Comparison of ENCODE assay signal across 30 cellular contexts in genomic region chr12:114995891-114996290, GRCh38.
DNase-seq lines count a peak whose midpoint lies in the region; ATAC-seq and TF ChIP-seq lines count a peak whose summit lies in the region.
"Had no signal": no experiment of that assay in that cellular context is flagged by ENCODE, and none has a peak within 500 bp of the region (broad histone marks: within the 10 kb centered on the region; RNA-seq: fewer than 3 reads in every experiment).

No MANE protein-coding gene starts in this region.

- no peak overlapping the region for H2AK9ac ChIP-seq in IMR-90 (replicated peaks; ENCODE audit: low read depth, low read length, poor library complexity)

- H3K9ac ChIP-seq in IMR-90 (ENCODE audit: low read depth, low read length): no peak overlapping the region
- no peak overlapping the region for H3K9ac ChIP-seq in neural progenitor cell
- H3K9ac ChIP-seq in H9 (ENCODE audit: extremely low read depth, insufficient read length, low read length): no peak overlapping the region

- H3K79me1 ChIP-seq in IMR-90 (ENCODE audit: low read depth in 1 of 2, low read length in 2 of 2) (no peaks in the 10 kb centered on the region), H9 (ENCODE audit: insufficient read depth, low read depth, low read length, poor library complexity, severe bottlenecking) (no peaks in the 10 kb centered on the region)

- H4K20me1 ChIP-seq in IMR-90 (ENCODE audit: insufficient read depth, low read length) (no peaks in the 10 kb centered on the region), neural progenitor cell (ENCODE audit: low read depth) (no peaks in the 10 kb centered on the region), H9 (ENCODE audit: control insufficient read depth, insufficient read depth, insufficient read length) (no peaks in the 10 kb centered on the region)

- no TSS peak for BruUV-seq in IMR-90 (replicated peaks; lab: Mats Ljungman, UMichigan)

- DNase-seq in Daoy (ENCODE audit: low read depth) (peak; percentile 14), IMR-90 (peak; percentile 73), T1000 (lab: John Stamatoyannopoulos, UW) (peak; percentile 87), fibroblast of pulmonary artery (ENCODE audit: low read depth) (peak; percentile 39), neural progenitor cell (ENCODE audit: low spot score) (no peak), hepatic stellate cell (ENCODE audit: low spot score) (no peak), heart left ventricle (no peak), H9 (no peak)
- DNase-seq: activated CD4-positive, alpha-beta T cell treated with anti-CD3 and anti-CD28 coated beads for 4 hours; activated CD8-positive, alpha-beta T cell treated with anti-CD3 and anti-CD28 coated beads, Interleukin-2, amount 10 ng/mL, durations not matched to agents 7 days and 5 days; activated naive CD4-positive, alpha-beta T cell treated with anti-CD3 and anti-CD28 coated beads, Interleukin-2, amount 10 ng/mL, durations not matched to agents 7 days and 5 days; adrenal gland; CD4-positive, CD25-positive, alpha-beta regulatory T cell; H7; kidney; MM.1S; naive thymus-derived CD8-positive, alpha-beta T cell; NCI-H2029 treated with DMSO at 0.1 percent for 48 hours; NCI-H446; NCI-H774; Peyer's patch; psoas muscle; sigmoid colon; stimulated activated CD4-positive, alpha-beta T cell treated with anti-CD3 and anti-CD28 coated beads, Interleukin-4, amount 100 ng/mL, for 4 hours; WERI-Rb-1 had no signal

- no peaks in the 10 kb centered on the region for H3F3A ChIP-seq in neural progenitor cell (ENCODE audit: low read depth)

- no peak overlapping the region for H2BK20ac ChIP-seq in IMR-90 (ENCODE audit: low read depth, low read length)
- no peak overlapping the region for H2BK20ac ChIP-seq in H9 (ENCODE audit: low read depth, low read length, poor library complexity, severe bottlenecking)

- no peak overlapping the region for H3K18ac ChIP-seq in IMR-90 (ENCODE audit: low read depth, low read length)
- no peak overlapping the region for H3K18ac ChIP-seq in H9 (ENCODE audit: insufficient read length, low read depth, low read length)

- no peak for TF ChIP-seq RAD21 in IMR-90 (IDR thresholded peaks at IDR 0.05; ENCODE audit: low read length)

- intact Hi-C loops in IMR-90 (cut with micrococcal nuclease) (no loop called here), heart left ventricle (cut with DNase I) (no loop called here)

- H3K23me2 ChIP-seq in H9 (ENCODE audit: insufficient read length, low read depth, low read length, poor library complexity, severe bottlenecking): no peaks in the 10 kb centered on the region

- in situ Hi-C loops in IMR-90 (cut with MboI; ENCODE audit: low sequenced_read_pairs): no loop called here

- ATAC-seq in IMR-90 (ENCODE audit: low read depth): no peak
- ATAC-seq in heart left ventricle: no peak
- ATAC-seq: A549; activated CD8-positive, alpha-beta T cell treated with anti-CD3 and anti-CD28 coated beads, Interleukin-2, amount 10 ng/mL, durations not matched to agents 7 days and 5 days; activated T-helper 17 cell treated with anti-CD3 and anti-CD28 coated beads, Interleukin-2, amount 50 U/mL, for 72 hours; GM12878; naive thymus-derived CD8-positive, alpha-beta T cell; psoas muscle had no signal

- H3K79me2 ChIP-seq in neural progenitor cell (ENCODE audit: low read depth) (no peaks in the 10 kb centered on the region), H9 (ENCODE audit: insufficient read depth, low read length) (no peaks in the 10 kb centered on the region)

- no peak overlapping the region for H2AFZ ChIP-seq in IMR-90 (replicated peaks; ENCODE audit: low read length, poor library complexity)
- H2AFZ ChIP-seq in neural progenitor cell (replicated peaks): no peak overlapping the region
- no peak overlapping the region for H2AFZ ChIP-seq in H9 (ENCODE audit: low read length)

- WGBS in IMR-90 (ENCODE audit: extremely low coverage in 2 of 2, insufficient read length in 1 of 2), 2 experiments: no CpG with 5 or more reads among the region's 2 CpGs
- 68 to 79% (median 71%) methylated on average over 2 of the region's 2 CpGs for WGBS in heart left ventricle, 4 donors
- WGBS in H9 (ENCODE audit: extremely low coverage, insufficient read length, low lambda C conversion rate): no CpG with 5 or more reads among the region's 2 CpGs

- H3K9me3 Mint-ChIP-seq in neural progenitor cell: peaks cover 7% of the 10 kb centered on the region
- peaks cover 12 to 15% of the 10 kb centered on the region in 2 experiments for H3K9me3 Mint-ChIP-seq in H9

- H3K4me3 ChIP-seq in IMR-90 (ENCODE audit: insufficient read depth, low read depth, low read length): no peak overlapping the region
- no peak overlapping the region for H3K4me3 ChIP-seq in fibroblast of pulmonary artery (replicated peaks; ENCODE audit: low read depth, low read length)
- H3K4me3 ChIP-seq in neural progenitor cell: no peak overlapping the region
- no peak overlapping the region for H3K4me3 ChIP-seq in heart left ventricle
- H3K4me3 ChIP-seq: A549, adrenal gland, breast epithelium, GM12878, Peyer's patch, psoas muscle, sigmoid colon, tibial nerve had no signal

- no peak overlapping the region for H3K14ac ChIP-seq in IMR-90 (replicated peaks; ENCODE audit: low read depth, low read length)
- H3K14ac ChIP-seq in H9 (ENCODE audit: insufficient read depth, low read length): no peak overlapping the region

- H3K4ac ChIP-seq in IMR-90 (ENCODE audit: low read depth, low read length) (no peak overlapping the region), H9 (ENCODE audit: low read depth, low read length) (no peak overlapping the region)

- H3K27ac Mint-ChIP-seq in neural progenitor cell (no peak overlapping the region), H9 (no peak overlapping the region)
- H3K27ac Mint-ChIP-seq: activated CD8-positive, alpha-beta T cell treated with anti-CD3 and anti-CD28 coated beads, Interleukin-2, amount 10 ng/mL, durations not matched to agents 7 days and 5 days; activated naive CD4-positive, alpha-beta T cell treated with anti-CD3 and anti-CD28 coated beads, Interleukin-2, amount 10 ng/mL, durations not matched to agents 7 days and 5 days; activated T-helper 17 cell treated with anti-CD3 and anti-CD28 coated beads, Interleukin-2, amount 50 U/mL, for 72 hours; CD4-positive, CD25-positive, alpha-beta regulatory T cell; naive thymus-derived CD8-positive, alpha-beta T cell had no signal

- H4K8ac ChIP-seq in IMR-90 (ENCODE audit: low read depth in 2 of 2, low read length in 2 of 2) (no peak overlapping the region), H9 (replicated peaks; ENCODE audit: insufficient read length, low read depth, low read length) (no peak overlapping the region)

- dilution Hi-C loops in IMR-90 (cut with HindIII; ENCODE audit: low sequenced_read_pairs, unreplicated experiment): no loop called here

- H3K36me3 Mint-ChIP-seq in neural progenitor cell: no peaks in the 10 kb centered on the region
- H3K36me3 Mint-ChIP-seq in H9 (ENCODE audit: insufficient read depth in 1 of 3, low read depth in 3 of 3): peaks cover 6 to 13% (median 6%) of the 10 kb centered on the region in 3 experiments
- H3K36me3 Mint-ChIP-seq: activated naive CD4-positive, alpha-beta T cell treated with anti-CD3 and anti-CD28 coated beads, Interleukin-2, amount 10 ng/mL, durations not matched to agents 7 days and 5 days; CD4-positive, CD25-positive, alpha-beta regulatory T cell had no signal

- CTCF ChIA-PET in IMR-90 (lab: Yijun Ruan, JAX): no interaction called here

- H4K5ac ChIP-seq in IMR-90 (ENCODE audit: low read depth, low read length): no peak overlapping the region
- no peak overlapping the region for H4K5ac ChIP-seq in H9 (ENCODE audit: insufficient read length, low read depth, low read length)

- H3K4me3 Mint-ChIP-seq in neural progenitor cell (no peak overlapping the region), H9 (no peak overlapping the region)
- H3K4me3 Mint-ChIP-seq: activated CD8-positive, alpha-beta T cell treated with anti-CD3 and anti-CD28 coated beads, Interleukin-2, amount 10 ng/mL, durations not matched to agents 7 days and 5 days; activated naive CD4-positive, alpha-beta T cell treated with anti-CD3 and anti-CD28 coated beads, Interleukin-2, amount 10 ng/mL, durations not matched to agents 7 days and 5 days; activated T-helper 17 cell treated with anti-CD3 and anti-CD28 coated beads, Interleukin-2, amount 50 U/mL, for 72 hours; CD4-positive, CD25-positive, alpha-beta regulatory T cell; naive thymus-derived CD8-positive, alpha-beta T cell had no signal

- H3K27me3 Mint-ChIP-seq in neural progenitor cell (ENCODE audit: insufficient read depth, low read depth) (peaks cover 7% of the 10 kb centered on the region), H9 (ENCODE audit: low read depth) (0 out of 2 replicates have a peak, but pooled peaks cover 1% of the 10 kb centered on the region)
- H3K27me3 Mint-ChIP-seq: activated naive CD4-positive, alpha-beta T cell treated with anti-CD3 and anti-CD28 coated beads, Interleukin-2, amount 10 ng/mL, durations not matched to agents 7 days and 5 days; activated T-helper 17 cell treated with anti-CD3 and anti-CD28 coated beads, Interleukin-2, amount 50 U/mL, for 72 hours; CD4-positive, CD25-positive, alpha-beta regulatory T cell had no signal

- POLR2A ChIA-PET in IMR-90 (lab: Charles Lee; ENCODE audit: unreplicated experiment): no interaction called here

- H3K27ac ChIP-seq in IMR-90 (ENCODE audit: insufficient read depth, low read length) (no peak overlapping the region), neural progenitor cell (no peak overlapping the region), heart left ventricle (no peak overlapping the region), H9 (ENCODE audit: insufficient read length, low read depth, low read length) (no peak overlapping the region)
- H3K27ac ChIP-seq: A549, adrenal gland, breast epithelium, Peyer's patch, psoas muscle, sigmoid colon, tibial nerve, WERI-Rb-1 had no signal

- H2BK15ac ChIP-seq in IMR-90 (ENCODE audit: low read depth, low read length) (no peak overlapping the region), H9 (ENCODE audit: low read depth, low read length) (no peak overlapping the region)

- no peak overlapping the region for H4K91ac ChIP-seq in IMR-90 (ENCODE audit: insufficient read depth, low read depth, low read length)
- H4K91ac ChIP-seq in H9 (ENCODE audit: insufficient read length, low read depth, low read length): no peak overlapping the region

- H3K36me3 ChIP-seq in IMR-90 (ENCODE audit: control insufficient read depth, insufficient read depth, low read length) (no peaks in the 10 kb centered on the region), neural progenitor cell (no peaks in the 10 kb centered on the region), heart left ventricle (no peaks in the 10 kb centered on the region)
- H3K36me3 ChIP-seq: adrenal gland, breast epithelium, Peyer's patch, sigmoid colon, tibial nerve, WERI-Rb-1 had no signal

- H2AK5ac ChIP-seq in IMR-90 (ENCODE audit: low read depth, low read length) (no peak overlapping the region), H9 (ENCODE audit: insufficient read length, low read length) (no peak overlapping the region)

- H3K4me1 ChIP-seq in IMR-90 (ENCODE audit: control insufficient read depth, insufficient read depth, low read length) (peaks cover 4% of the 10 kb centered on the region; the same call in 1 of the 2 replicates), neural progenitor cell (no peaks in the 10 kb centered on the region), heart left ventricle (peaks cover 0 to 10% (median 0%) of the 10 kb centered on the region in 12 donors), H9 (ENCODE audit: insufficient read depth, low read length) (no peaks in the 10 kb centered on the region; the same call in 1 of the 2 replicates)
- H3K4me1 ChIP-seq: breast epithelium, Peyer's patch, psoas muscle had no signal

- TF ChIP-seq POLR2A in IMR-90 (IDR thresholded peaks at IDR 0.05; ENCODE audit: low read depth, low read length): no peak
- no peak for TF ChIP-seq POLR2A in heart left ventricle (IDR thresholded peaks at IDR 0.05)

- H2BK120ac ChIP-seq in IMR-90 (ENCODE audit: low read depth, low read length) (no peak overlapping the region), H9 (ENCODE audit: low read depth, low read length, poor library complexity, severe bottlenecking) (no peak overlapping the region)

- H3K4me1 Mint-ChIP-seq in neural progenitor cell (peaks cover 8% of the 10 kb centered on the region), H9 (peaks cover 9 to 12% of the 10 kb centered on the region in 2 experiments)
- H3K4me1 Mint-ChIP-seq: activated naive CD4-positive, alpha-beta T cell treated with anti-CD3 and anti-CD28 coated beads, Interleukin-2, amount 10 ng/mL, durations not matched to agents 7 days and 5 days; activated T-helper 17 cell treated with anti-CD3 and anti-CD28 coated beads, Interleukin-2, amount 50 U/mL, for 72 hours; CD4-positive, CD25-positive, alpha-beta regulatory T cell; naive thymus-derived CD8-positive, alpha-beta T cell had no signal

- no peak overlapping the region for H3K4me2 ChIP-seq in IMR-90 (ENCODE audit: low read depth, low read length)
- H3K4me2 ChIP-seq in neural progenitor cell: no peak overlapping the region
- no peak overlapping the region for H3K4me2 ChIP-seq in H9 (ENCODE audit: insufficient read depth, insufficient read length, low read length)
- H3K4me2 ChIP-seq: A549 had no signal

- H2BK5ac ChIP-seq in IMR-90 (ENCODE audit: low read depth, low read length, poor library complexity, severe bottlenecking) (no peak overlapping the region), H9 (ENCODE audit: insufficient read length, low read length) (no peak overlapping the region)

- no peak overlapping the region for H3K56ac ChIP-seq in IMR-90 (ENCODE audit: extremely low read depth, insufficient read depth, low read length)
- no peak overlapping the region for H3K56ac ChIP-seq in H9 (ENCODE audit: insufficient read length, low read depth, low read length)

- TF ChIP-seq CTCF in IMR-90 (conservative IDR thresholded peaks at IDR 0.05; ENCODE audit: low read depth, low read length) (no peak), fibroblast of pulmonary artery (IDR thresholded peaks at IDR 0.05; ENCODE audit: low read length, missing control alignments) (no peak), neural progenitor cell (IDR thresholded peaks at IDR 0.05) (no peak), heart left ventricle (IDR thresholded peaks at IDR 0.05) (no peak), H9 (conservative IDR thresholded peaks at IDR 0.05) (no peak)

- no peaks in the 10 kb centered on the region for H3K9me1 ChIP-seq in IMR-90 (ENCODE audit: insufficient read depth, low read length)

- no peak overlapping the region for H2BK12ac ChIP-seq in H9 (ENCODE audit: insufficient read length, low read depth, low read length)

- H3K27me3 ChIP-seq in IMR-90 (ENCODE audit: control insufficient read depth, insufficient read depth, low read length): no peaks in the 10 kb centered on the region
- no peaks in the 10 kb centered on the region for H3K27me3 ChIP-seq in neural progenitor cell
- no peaks in the 10 kb centered on the region for H3K27me3 ChIP-seq in heart left ventricle
- H3K27me3 ChIP-seq in H9 (ENCODE audit: insufficient read depth, low read length): no peaks in the 10 kb centered on the region
- H3K27me3 ChIP-seq: adrenal gland, breast epithelium, Peyer's patch, sigmoid colon, tibial nerve had no signal

- H3K9me3 ChIP-seq in IMR-90 (ENCODE audit: control insufficient read depth, insufficient read depth, low read length): peaks cover 9% of the 10 kb centered on the region
- H3K9me3 ChIP-seq in neural progenitor cell (ENCODE audit: low read depth): no peaks in the 10 kb centered on the region
- peaks cover 0 to 9% (median 1%) of the 10 kb centered on the region in 12 donors for H3K9me3 ChIP-seq in heart left ventricle
- H3K9me3 ChIP-seq in H9 (ENCODE audit: control insufficient read depth, low read depth, low read length): peaks cover 13% of the 10 kb centered on the region
- H3K9me3 ChIP-seq: adrenal gland, psoas muscle, sigmoid colon had no signal

- H3K23ac ChIP-seq in IMR-90 (ENCODE audit: low read depth, low read length): no peak overlapping the region
- no peak overlapping the region for H3K23ac ChIP-seq in H9 (ENCODE audit: insufficient read length, low read depth, low read length)

- H3T11ph ChIP-seq in H9 (ENCODE audit: low read length): no peak overlapping the region

Comparison
In these comparisons a context has a peak if more than half of its experiments do, and no peak if none do; other contexts are left out.
1. DNase-seq: peak in Daoy (single experiment), IMR-90 (single experiment), T1000 (single experiment) and fibroblast of pulmonary artery (single experiment); none in neural progenitor cell (single experiment), hepatic stellate cell (single experiment), heart left ventricle (0 of 5) and H9 (single experiment).